ENCODE assay signal across 1 cellular context in genomic region chr10:59687657-59688056, GRCh38.
TF ChIP-seq lines count a peak whose summit lies in the region.

No MANE protein-coding gene starts in this region.

TF ChIP-seq in HEK293, 187 proteins besides CTCF, POLR2A, EP300 and RAD21 (continued from another document):
- TF ChIP-seq, protein P1, sequence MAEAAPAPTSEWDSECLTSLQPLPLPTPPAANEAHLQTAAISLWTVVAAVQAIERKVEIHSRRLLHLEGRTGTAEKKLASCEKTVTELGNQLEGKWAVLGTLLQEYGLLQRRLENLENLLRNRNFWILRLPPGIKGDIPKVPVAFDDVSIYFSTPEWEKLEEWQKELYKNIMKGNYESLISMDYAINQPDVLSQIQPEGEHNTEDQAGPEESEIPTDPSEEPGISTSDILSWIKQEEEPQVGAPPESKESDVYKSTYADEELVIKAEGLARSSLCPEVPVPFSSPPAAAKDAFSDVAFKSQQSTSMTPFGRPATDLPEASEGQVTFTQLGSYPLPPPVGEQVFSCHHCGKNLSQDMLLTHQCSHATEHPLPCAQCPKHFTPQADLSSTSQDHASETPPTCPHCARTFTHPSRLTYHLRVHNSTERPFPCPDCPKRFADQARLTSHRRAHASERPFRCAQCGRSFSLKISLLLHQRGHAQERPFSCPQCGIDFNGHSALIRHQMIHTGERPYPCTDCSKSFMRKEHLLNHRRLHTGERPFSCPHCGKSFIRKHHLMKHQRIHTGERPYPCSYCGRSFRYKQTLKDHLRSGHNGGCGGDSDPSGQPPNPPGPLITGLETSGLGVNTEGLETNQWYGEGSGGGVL (tag by site-specific recombination; IDR thresholded peaks at IDR 0.05) = no peak
- TF ChIP-seq KLF16 (tag by site-specific recombination; IDR thresholded peaks at IDR 0.05) = no peak
- 0 out of 2 replicates have a peak, but pooled peaks have one; percentile 19 for TF ChIP-seq EGR2 (tag by site-specific recombination; IDR thresholded peaks at IDR 0.05; ENCODE audit: low read depth)
